15 cellular contexts compared by ENCODE assay signal in genomic region chr4:7398788-7399432, GRCh38. TPM values are rescaled to one million over a fixed set of nuclear protein-coding genes. Genes with fewer than 3 reads are reported as not detected.
"Had no signal": no experiment of that assay in that cellular context is flagged by ENCODE, and none has a peak within 500 bp of the region (broad histone marks: within the 10 kb centered on the region; RNA-seq: fewer than 3 reads in every experiment).

No MANE protein-coding gene starts in this region.

- H3K9me3 ChIP-seq: lower lobe of right lung, prostate gland, suprapubic skin had no signal

- H3K27me3 Mint-ChIP-seq: activated B cell treated with CpG ODN at 0.5 μM for 24 hours had no signal

- H3K4me1 ChIP-seq: prostate gland, suprapubic skin had no signal

- ATAC-seq: naive thymus-derived CD4-positive, alpha-beta T cell; T-helper 17 cell had no signal

- H3K27ac Mint-ChIP-seq: activated B cell treated with CpG ODN at 0.5 μM for 24 hours; activated CD4-positive, alpha-beta T cell treated with anti-CD3 and anti-CD28 coated beads, Interleukin-2, amount 10 ng/mL, durations not matched to agents 24 days and 14 days; activated naive CD8-positive, alpha-beta T cell; activated T-helper 2 cell treated with anti-CD3 and anti-CD28 coated beads, Interferon-gamma antibody, Interleukin-2, Interleukin-4, amounts not matched to agents 10 μg/mL and 5 μg/mL and 100 μg/mL, durations not matched to agents 14 hours and 24 hours and 36 hours; naive thymus-derived CD4-positive, alpha-beta T cell; T-helper 17 cell; type B pancreatic cell had no signal

- H3K4me1 Mint-ChIP-seq: activated B cell treated with CpG ODN at 0.5 μM for 24 hours; activated CD4-positive, alpha-beta T cell treated with anti-CD3 and anti-CD28 coated beads, Interleukin-2, amount 10 ng/mL, durations not matched to agents 24 days and 14 days; T-helper 17 cell had no signal

- H3K9me3 Mint-ChIP-seq: activated T-helper 2 cell treated with anti-CD3 and anti-CD28 coated beads, Interferon-gamma antibody, Interleukin-2, Interleukin-4, amounts not matched to agents 10 μg/mL and 5 μg/mL and 100 μg/mL, durations not matched to agents 14 hours and 24 hours and 36 hours; type B pancreatic cell had no signal

- H3K36me3 Mint-ChIP-seq: activated naive CD8-positive, alpha-beta T cell; naive thymus-derived CD4-positive, alpha-beta T cell; type B pancreatic cell had no signal

- H3K27ac ChIP-seq: lower lobe of right lung, prostate gland, suprapubic skin had no signal

- DNase-seq: activated B cell treated with CpG ODN at 0.5 μM for 24 hours; activated CD4-positive, alpha-beta T cell treated with anti-CD3 and anti-CD28 coated beads, Interleukin-2, amount 10 ng/mL, durations not matched to agents 24 days and 14 days; hippocampal formation; stimulated activated CD4-positive, alpha-beta T cell treated with anti-CD3 and anti-CD28 coated beads, Interleukin-2, amount 100 ng/mL, for 48 hours; stimulated activated naive CD4-positive, alpha-beta T cell treated with Interleukin-2 at 50 U/mL for 16 hours; T-helper 17 cell had no signal

- H3K4me3 Mint-ChIP-seq: activated B cell treated with CpG ODN at 0.5 μM for 24 hours; activated CD4-positive, alpha-beta T cell treated with anti-CD3 and anti-CD28 coated beads, Interleukin-2, amount 10 ng/mL, durations not matched to agents 24 days and 14 days; activated naive CD8-positive, alpha-beta T cell; naive thymus-derived CD4-positive, alpha-beta T cell; T-helper 17 cell; type B pancreatic cell had no signal

RNA-seq across cellular contexts. Expression of gene PSAPL1, which starts 35.8 kb away (rescaled TPM):
- total RNA-seq: activated B cell treated with CpG ODN at 0.5 μM for 24 hours; activated CD4-positive, alpha-beta T cell treated with anti-CD3 and anti-CD28 coated beads, Interleukin-2, amount 10 ng/mL, durations not matched to agents 24 days and 14 days; activated T-helper 2 cell treated with anti-CD3 and anti-CD28 coated beads, Interferon-gamma antibody, Interleukin-2, Interleukin-4, amounts not matched to agents 10 μg/mL and 5 μg/mL and 100 μg/mL, durations not matched to agents 14 hours and 24 hours and 36 hours; cerebellum; dermis microvascular lymphatic vessel endothelial cell; lower lobe of right lung; naive thymus-derived CD4-positive, alpha-beta T cell; T-helper 17 cell had no signal
